In the genomic region with DNA sequence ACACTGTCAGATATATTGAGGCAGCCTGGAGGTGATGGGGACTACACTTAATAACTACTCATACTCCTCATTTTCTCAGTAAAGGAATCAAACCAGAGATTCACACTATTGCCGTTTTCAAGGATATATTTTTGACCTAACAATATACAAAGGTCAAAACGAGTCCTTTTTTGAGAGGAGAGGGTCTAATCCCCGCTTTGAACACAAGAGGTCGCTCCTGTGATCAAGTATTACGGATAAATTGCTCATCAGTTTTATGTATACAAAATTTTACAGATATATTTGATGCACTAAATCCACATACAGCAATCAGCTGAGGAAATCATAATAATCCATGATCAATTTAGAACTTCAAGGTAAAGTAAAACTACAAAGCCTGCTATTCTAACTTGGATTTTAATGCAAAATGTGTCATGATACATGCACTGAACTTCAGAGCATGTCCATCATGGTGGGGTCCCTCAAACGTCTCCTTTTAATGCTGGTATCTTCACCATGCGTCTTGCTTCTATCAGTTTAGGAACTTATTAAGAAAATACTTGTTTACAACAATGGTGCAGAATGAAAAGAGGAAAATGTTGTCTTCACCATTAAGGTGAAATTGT, we compare ENCODE assay signal across 8 cellular contexts. TPM values are rescaled to one million over a fixed set of nuclear protein-coding genes. Genes with fewer than 3 reads are reported as not detected.
DNase-seq lines count a peak whose midpoint lies in the region; ATAC-seq, FAIRE-seq and TF ChIP-seq lines count a peak whose summit lies in the region.

No MANE protein-coding gene starts in this region.

- H3K36me3 Mint-ChIP-seq in MCF 10A (ENCODE audit: insufficient read depth, unreplicated experiment): peaks cover 8% of the 10 kb centered on the region

- no peak for FAIRE-seq in RCC 7860 (lab: Jason Lieb, UNC)

- no peaks in the 10 kb centered on the region for H3K36me3 ChIP-seq in breast epithelium
- no peaks in the 10 kb centered on the region for H3K36me3 ChIP-seq in esophagus muscularis mucosa
- H3K36me3 ChIP-seq in upper lobe of right lung: no peaks in the 10 kb centered on the region

- no peak for TF ChIP-seq EP300 in esophagus muscularis mucosa (IDR thresholded peaks at IDR 0.05)

- BruUV-seq in MCF 10A (replicated peaks; lab: Mats Ljungman, UMichigan): no TSS peak

- H3K4me3 ChIP-seq in breast epithelium: no peak overlapping the region
- H3K4me3 ChIP-seq in esophagus muscularis mucosa: no peak overlapping the region
- H3K4me3 ChIP-seq in upper lobe of right lung: no peak overlapping the region

- H3K9me3 ChIP-seq in breast epithelium (no peaks in the 10 kb centered on the region), esophagus muscularis mucosa (peaks cover 0 to 6% (median 0%) of the 10 kb centered on the region in 4 donors), upper lobe of right lung (no peaks in the 10 kb centered on the region)

- TF ChIP-seq CTCF in MCF 10A (IDR thresholded peaks at IDR 0.05; ENCODE audit: unreplicated experiment): peak; percentile 60
- peak in 1 of 3 donors; percentile 31 for TF ChIP-seq CTCF in breast epithelium (IDR thresholded peaks at IDR 0.05)
- TF ChIP-seq CTCF in esophagus muscularis mucosa (IDR thresholded peaks at IDR 0.05): peak in 2 of 3 experiments; percentile 11 to 27
- peak; percentile 42 for TF ChIP-seq CTCF in upper lobe of right lung (IDR thresholded peaks at IDR 0.05)

- intact Hi-C loops in MCF 10A (cut with micrococcal nuclease) (loop anchor here (1.0 to 10.0 kb wide), 5 partner anchors 36 to 627 kb away; no protein-coding TSS in a partner anchor), breast epithelium (cut with DNase I; ENCODE audit: low total_unique reads) (no loop called here), esophagus muscularis mucosa (cut with DNase I) (no loop called here), upper lobe of right lung (cut with DNase I) (no loop called here), posterior vena cava (cut with DNase I) (no loop called here)

- H3K27ac Mint-ChIP-seq in MCF 10A (ENCODE audit: low read depth, unreplicated experiment): no peak overlapping the region

- WGBS in esophagus muscularis mucosa: 4% methylated on average over 7 of the region's 7 CpGs

- ATAC-seq in upper lobe of right lung (no peak), GM21723 (IDR thresholded peaks at IDR 0.05; ENCODE audit: unreplicated experiment) (no peak)

- CTCF ChIA-PET in MCF 10A (lab: Yijun Ruan, JAX): interaction anchor here (0.6 to 5.3 kb wide), 29 partner anchors 10 to 1279 kb away, joined by 3 to 24 read pairs (median 3); no protein-coding TSS in a partner anchor

- H3K27me3 ChIP-seq in breast epithelium: peaks cover 0 to 99% of the 10 kb centered on the region in 2 donors
- peaks cover 0 to 93% (median 79%) of the 10 kb centered on the region in 4 donors for H3K27me3 ChIP-seq in esophagus muscularis mucosa
- H3K27me3 ChIP-seq in upper lobe of right lung: peaks cover 99% of the 10 kb centered on the region

- peaks cover 26% of the 10 kb centered on the region for H3K4me1 Mint-ChIP-seq in MCF 10A (ENCODE audit: insufficient read depth, unreplicated experiment)

- DNase-seq in MCF 10A (ENCODE audit: unreplicated experiment): peak; percentile 48
- no peak for DNase-seq in breast epithelium (ENCODE audit: low spot score in 2 of 2)
- peak; percentile 20 for DNase-seq in NCI-H345 treated with DMSO at 0.1 percent for 48 hours (lab: John Stamatoyannopoulos, UW; ENCODE audit: unreplicated experiment)
- no peak for DNase-seq in esophagus muscularis mucosa (ENCODE audit: extremely low spot score)
- no peak for DNase-seq in upper lobe of right lung
- no peak for DNase-seq in posterior vena cava (ENCODE audit: low spot score)
- no peak for DNase-seq in RCC 7860 (ENCODE audit: low spot score)

- no peaks in the 10 kb centered on the region for H3K27me3 Mint-ChIP-seq in MCF 10A (ENCODE audit: insufficient read depth, unreplicated experiment)

- H3K4me3 Mint-ChIP-seq in MCF 10A (ENCODE audit: unreplicated experiment): no peak overlapping the region

- H3K27ac ChIP-seq in breast epithelium (no peak overlapping the region), esophagus muscularis mucosa (replicated peaks in 1 of 4) (no peak overlapping the region), upper lobe of right lung (no peak overlapping the region)

- H3K9me3 Mint-ChIP-seq in MCF 10A (ENCODE audit: unreplicated experiment): no peaks in the 10 kb centered on the region

- POLR2A ChIA-PET in MCF 10A (lab: Yijun Ruan, JAX): interaction anchor here (1.4 kb wide), 1 partner anchor 418 kb away, joined by 3 read pairs; no protein-coding TSS in a partner anchor

- peaks cover 0 to 8% of the 10 kb centered on the region in 2 donors for H3K4me1 ChIP-seq in breast epithelium
- peaks cover 17 to 50% (median 41%) of the 10 kb centered on the region in 4 donors for H3K4me1 ChIP-seq in esophagus muscularis mucosa
- H3K4me1 ChIP-seq in upper lobe of right lung: peaks cover 8% of the 10 kb centered on the region

- TF ChIP-seq POLR2A in breast epithelium (IDR thresholded peaks at IDR 0.05) (no peak), esophagus muscularis mucosa (IDR thresholded peaks at IDR 0.05; ENCODE audit: low read depth) (no peak)

RNA-seq across cellular contexts. Expression of gene ISL1, which starts 2.5 kb away (rescaled TPM):
- 1.2 TPM in 2 replicates for total RNA-seq in MCF 10A (2022)
- 1 to 10 TPM in 1 of 3 donors, not detected in 2; 1.6 TPM for total RNA-seq in breast epithelium
- not detected for total RNA-seq in esophagus muscularis mucosa
- not detected for total RNA-seq in upper lobe of right lung
- not detected for total RNA-seq in posterior vena cava

Comparison
In these comparisons a context has a peak if more than half of its experiments do, and no peak if none do; other contexts are left out.
1. DNase-seq: peak in MCF 10A (single experiment) and NCI-H345 treated with DMSO at 0.1 percent for 48 hours (single experiment); none in breast epithelium (0 of 2), esophagus muscularis mucosa (single experiment), upper lobe of right lung (single experiment), posterior vena cava (single experiment) and RCC 7860 (single experiment).